In genomic region chr2:168211664-168212163, GRCh38 we compare ENCODE assay signal across 10 cellular contexts. TPM values are rescaled to one million over a fixed set of nuclear protein-coding genes. Genes with fewer than 3 reads are reported as not detected.
DNase-seq lines count a peak whose midpoint lies in the region; ATAC-seq and TF ChIP-seq lines count a peak whose summit lies in the region.
"Had no signal": no experiment of that assay in that cellular context is flagged by ENCODE, and none has a peak within 500 bp of the region (broad histone marks: within the 10 kb centered on the region; RNA-seq: fewer than 3 reads in every experiment).

No MANE protein-coding gene starts in this region.

- peak overlapping the region; percentile 49 for H3K27ac ChIP-seq in smooth muscle cell (ENCODE audit: low read depth)
- H3K27ac ChIP-seq in substantia nigra (ENCODE audit: low read depth, low read length, poor library complexity, severe bottlenecking), result no peak overlapping the region

- 74% methylated on average over 5 of the region's 5 CpGs for WGBS in smooth muscle cell (ENCODE audit: low lambda C conversion rate)

- peaks cover 14% of the 10 kb centered on the region for H3K4me1 ChIP-seq in smooth muscle cell (ENCODE audit: low read depth)

- peak overlapping the region; percentile 30 for H3K4me3 Mint-ChIP-seq in activated naive CD8-positive, alpha-beta T cell treated with anti-CD3 and anti-CD28 coated beads for 36 hours

- H3K27ac Mint-ChIP-seq in activated naive CD8-positive, alpha-beta T cell treated with anti-CD3 and anti-CD28 coated beads for 36 hours, result peak overlapping the region; percentile 87

- H4K20me1 ChIP-seq in smooth muscle cell (ENCODE audit: low read depth), result peaks cover 60% of the 10 kb centered on the region

- no peak overlapping the region for H3K4me3 ChIP-seq in smooth muscle cell

- intact Hi-C loops in posterior cingulate gyrus (cut with DNase I), result no loop called here

- peaks cover 43% of the 10 kb centered on the region for H3K4me1 Mint-ChIP-seq in activated naive CD8-positive, alpha-beta T cell treated with anti-CD3 and anti-CD28 coated beads for 36 hours

- no peaks in the 10 kb centered on the region for H3F3A ChIP-seq in smooth muscle cell (ENCODE audit: low read depth)

- H3K4me2 ChIP-seq in smooth muscle cell, result peak overlapping the region; percentile 60

- no peaks in the 10 kb centered on the region for H3K9me3 Mint-ChIP-seq in activated naive CD8-positive, alpha-beta T cell treated with anti-CD3 and anti-CD28 coated beads for 36 hours

- no peaks in the 10 kb centered on the region for H3K27me3 Mint-ChIP-seq in activated naive CD8-positive, alpha-beta T cell treated with anti-CD3 and anti-CD28 coated beads for 36 hours

- no peak for TF ChIP-seq CTCF in smooth muscle cell (IDR thresholded peaks at IDR 0.05; ENCODE audit: borderline replicate concordance, insufficient read depth, poor library complexity, severe bottlenecking)

- no peak overlapping the region for H3K9ac ChIP-seq in smooth muscle cell (ENCODE audit: low read depth)

- H3K27me3 ChIP-seq in smooth muscle cell (ENCODE audit: low read depth), result no peaks in the 10 kb centered on the region

- H3K9me3 ChIP-seq in smooth muscle cell (replicated peaks; ENCODE audit: low read depth), result no peaks in the 10 kb centered on the region

- peaks cover 31% of the 10 kb centered on the region for H3K36me3 Mint-ChIP-seq in activated naive CD8-positive, alpha-beta T cell treated with anti-CD3 and anti-CD28 coated beads for 36 hours

- peak; percentile 80 for ATAC-seq in GM19043 (IDR thresholded peaks at IDR 0.05; ENCODE audit: low read depth, unreplicated experiment)
- ATAC-seq in HG03139 (IDR thresholded peaks at IDR 0.05; ENCODE audit: unreplicated experiment), result peak; percentile 60

- peak; percentile 24 for DNase-seq in activated naive CD8-positive, alpha-beta T cell treated with anti-CD3 and anti-CD28 coated beads for 36 hours
- DNase-seq in smooth muscle cell (lab: John Stamatoyannopoulos, UW; ENCODE audit: unreplicated experiment) (no peak), hippocampal formation (lab: John Stamatoyannopoulos, UW) (no peak), posterior cingulate gyrus (no peak), NCI-H2107 (lab: John Stamatoyannopoulos, UW) (no peak), substantia nigra (lab: John Stamatoyannopoulos, UW) (no peak)
- DNase-seq: activated gamma-delta T cell, NCI-H187 treated with DMSO at 0.1 percent for 48 hours had no signal

- peaks cover 72% of the 10 kb centered on the region for H3K79me2 ChIP-seq in smooth muscle cell (ENCODE audit: low read depth)

- H3K36me3 ChIP-seq in smooth muscle cell (ENCODE audit: low read depth), result no peaks in the 10 kb centered on the region

- H2AFZ ChIP-seq in smooth muscle cell (ENCODE audit: low read depth), result no peak overlapping the region

RNA-seq across cellular contexts. Expression of gene STK39, which starts 35.7 kb away (rescaled TPM):
- total RNA-seq in activated naive CD8-positive, alpha-beta T cell treated with anti-CD3 and anti-CD28 coated beads for 36 hours, result 10 to 100 TPM; 27.0 to 27.1 TPM
- total RNA-seq in smooth muscle cell, result 32.1 and 37.8 TPM in 2 replicates
- 18.8 and 21.1 TPM in 2 replicates for polyA plus RNA-seq in smooth muscle cell
